In genomic region chr3:114863848-114864247, GRCh38 we compare ENCODE assay signal across 9 cellular contexts.
A peak's percentile ranks its signal among the peaks of the same experiment; 100 is the strongest.
DNase-seq lines count a peak whose midpoint lies in the region; ATAC-seq and TF ChIP-seq lines count a peak whose summit lies in the region.
"Had no signal": no experiment of that assay in that cellular context is flagged by ENCODE, and none has a peak within 500 bp of the region (broad histone marks: within the 10 kb centered on the region; RNA-seq: fewer than 3 reads in every experiment).

No MANE protein-coding gene starts in this region.

- H3K4me1 ChIP-seq in parathyroid adenoma: no peaks in the 10 kb centered on the region

- no peak overlapping the region for H3K9ac ChIP-seq in parathyroid adenoma

- no peaks in the 10 kb centered on the region for H3K79me2 ChIP-seq in parathyroid adenoma

- H3K27ac ChIP-seq in parathyroid adenoma: peak overlapping the region; percentile 4

- no peaks in the 10 kb centered on the region for H3K9me3 ChIP-seq in parathyroid adenoma (ENCODE audit: control insufficient read depth, low read length)

- H2AFZ ChIP-seq in parathyroid adenoma: no peak overlapping the region

- H3K4me3 ChIP-seq in parathyroid adenoma (ENCODE audit: low read depth, low read length): no peak overlapping the region

- peak; percentile 30 for DNase-seq in NCI-H2029 treated with DMSO at 0.1 percent for 48 hours (lab: John Stamatoyannopoulos, UW)
- DNase-seq in NCI-H2029 (lab: John Stamatoyannopoulos, UW): no peak
- DNase-seq in cerebellar cortex (ENCODE audit: low spot score): peak; percentile 52
- no peak for DNase-seq in SHP77 treated with DMSO at 0.1 percent for 48 hours (lab: John Stamatoyannopoulos, UW)
- no peak for DNase-seq in HUDEP-2 (lab: John Stamatoyannopoulos, UW; ENCODE audit: unreplicated experiment in 76 of 76)
- DNase-seq: 8988T had no signal

- H3K27me3 ChIP-seq in parathyroid adenoma (ENCODE audit: control insufficient read depth, insufficient read depth, low read length): no peaks in the 10 kb centered on the region

- peak; percentile 58 for ATAC-seq in HG03378 (IDR thresholded peaks at IDR 0.05; ENCODE audit: unreplicated experiment)
- ATAC-seq in HG03135 (IDR thresholded peaks at IDR 0.05; ENCODE audit: unreplicated experiment): no peak

- H3K4me2 ChIP-seq in parathyroid adenoma (ENCODE audit: low read length): peak overlapping the region; percentile 20

- no peak for TF ChIP-seq CTCF in parathyroid adenoma (IDR thresholded peaks at IDR 0.05)

- H3K36me3 ChIP-seq in parathyroid adenoma (ENCODE audit: control insufficient read depth, insufficient read depth, low read length): no peaks in the 10 kb centered on the region

Comparison
In these comparisons a context has a peak if more than half of its experiments do, and no peak if none do; other contexts are left out.
1. DNase-seq: peak in NCI-H2029 treated with DMSO at 0.1 percent for 48 hours (single experiment) and cerebellar cortex (single experiment); none in NCI-H2029 (single experiment), SHP77 treated with DMSO at 0.1 percent for 48 hours (single experiment) and HUDEP-2 (0 of 76).